In genomic region chr5:174741352-174741751, GRCh38 we compare ENCODE assay signal across 27 cellular contexts. TPM values are rescaled to one million over a fixed set of nuclear protein-coding genes. Genes with fewer than 3 reads are reported as not detected.
"Had no signal": no experiment of that assay in that cellular context is flagged by ENCODE, and none has a peak within 500 bp of the region (broad histone marks: within the 10 kb centered on the region; RNA-seq: fewer than 3 reads in every experiment).

No MANE protein-coding gene starts in this region.

- DNase-seq: colonic mucosa; effector CD8-positive, alpha-beta T cell; endodermal cell; foreskin keratinocyte; heart left ventricle; kidney; mesenchymal stem cell; midbrain; naive thymus-derived CD8-positive, alpha-beta T cell; nephron progenitor cell; nucleus accumbens; right cardiac atrium; sigmoid colon; spleen; stimulated activated CD4-positive, alpha-beta T cell treated with anti-CD3 and anti-CD28 coated beads, Interleukin-4, amount 100 ng/mL, for 4 hours; stimulated activated naive CD8-positive, alpha-beta T cell treated with anti-CD3 and anti-CD28 coated beads, Interleukin-15, Interleukin-2, amounts not matched to agents 100 U/mL and 50 U/mL, for 24 hours; substantia nigra; testis; tibial artery had no signal

- H3K4me2 ChIP-seq: hepatocyte had no signal

- H3K27me3 ChIP-seq: hepatocyte, testis had no signal

- H3K79me2 ChIP-seq: hepatocyte had no signal

- H3K27ac ChIP-seq: colonic mucosa, esophagus muscularis mucosa, foreskin keratinocyte, gastroesophageal sphincter, heart left ventricle, hepatocyte, prostate gland, sigmoid colon, skin epidermis, spleen, testis, tibial artery had no signal

- H3K36me3 ChIP-seq: colonic mucosa, esophagus muscularis mucosa, gastroesophageal sphincter, heart left ventricle, prostate gland, sigmoid colon, spleen, tibial artery had no signal

- H3K4me1 ChIP-seq: colonic mucosa, esophagus muscularis mucosa, foreskin keratinocyte, gastroesophageal sphincter, heart left ventricle, prostate gland, sigmoid colon, spleen, testis, tibial artery had no signal

- H2AFZ ChIP-seq: hepatocyte had no signal

- ATAC-seq: foreskin keratinocyte; gastroesophageal sphincter; heart left ventricle; left lobe of liver; naive thymus-derived CD8-positive, alpha-beta T cell; right cardiac atrium; stimulated activated memory B cell treated with anti-CD40 and anti-IgM and Interleukin-4, amounts not matched to agents 10 μg/mL and 1 μg/mL and 100 μg/mL, for 72 hours; stimulated activated naive CD8-positive, alpha-beta T cell treated with anti-CD3 and anti-CD28 coated beads, Interleukin-15, Interleukin-2, amounts not matched to agents 100 U/mL and 50 U/mL, for 24 hours had no signal

- H3K9me3 ChIP-seq: colonic mucosa, esophagus muscularis mucosa, gastroesophageal sphincter, heart left ventricle, prostate gland, sigmoid colon, spleen, testis, tibial artery had no signal

- H3K4me3 ChIP-seq: colonic mucosa, esophagus muscularis mucosa, gastroesophageal sphincter, heart left ventricle, hepatocyte, lung, prostate gland, sigmoid colon, skin epidermis, spleen, testis, tibial artery had no signal

RNA-seq across cellular contexts. Expression of gene MSX2, which starts 17.0 kb away (rescaled TPM):
- total RNA-seq: left lobe of liver; naive thymus-derived CD8-positive, alpha-beta T cell had no signal
- polyA plus RNA-seq: naive thymus-derived CD8-positive, alpha-beta T cell had no signal
